Comparison of ENCODE assay signal across 8 cellular contexts in genomic region chr5:150448960-150449490, GRCh38. TPM values are rescaled to one million over a fixed set of nuclear protein-coding genes. Genes with fewer than 3 reads are reported as not detected.
A peak's percentile ranks its signal among the peaks of the same experiment; 100 is the strongest.
DNase-seq lines count a peak whose midpoint lies in the region; ATAC-seq and TF ChIP-seq lines count a peak whose summit lies in the region.

No MANE protein-coding gene starts in this region.

- peaks cover 37% of the 10 kb centered on the region for H3K79me2 ChIP-seq in GM23338 (replicated peaks; ENCODE audit: insufficient read depth)

- WGBS in neuronal stem cell (ENCODE audit: extremely low coverage in 2 of 2, insufficient read length in 2 of 2, insufficient replicate concordance in 1 of 2), 2 donors: no CpG with 5 or more reads among the region's 30 CpGs

- DNase-seq in GM23338 (ENCODE audit: low spot score) (no peak), SJSA1 (ENCODE audit: low read depth in 1 of 2, low spot score in 2 of 2) (no peak), neuronal stem cell (ENCODE audit: low spot score) (no peak), NCI-H187 treated with DMSO at 0.1 percent for 48 hours (lab: John Stamatoyannopoulos, UW) (no peak), NCI-H128 (lab: John Stamatoyannopoulos, UW; ENCODE audit: unreplicated experiment) (no peak), medulla oblongata (ENCODE audit: extremely low spot score) (no peak), iPS-NIHi11 (ENCODE audit: low spot score) (no peak)

- H3K4me1 ChIP-seq in GM23338 (ENCODE audit: insufficient read depth): peaks cover 15% of the 10 kb centered on the region; the same call in 1 of the 2 replicates
- peaks cover 10% of the 10 kb centered on the region for H3K4me1 ChIP-seq in SJSA1 (replicated peaks)
- H3K4me1 ChIP-seq in neuronal stem cell (ENCODE audit: control insufficient read depth in 2 of 2, insufficient read depth in 1 of 2, low read depth in 1 of 2, low read length in 2 of 2): peaks cover 6 to 10% of the 10 kb centered on the region in 2 donors

- H3K9me2 ChIP-seq in GM23338 (ENCODE audit: insufficient read depth): no peaks in the 10 kb centered on the region

- peak overlapping the region; percentile 99 for H3K4me3 Mint-ChIP-seq in GM23338

- peaks cover 3% of the 10 kb centered on the region; the same call in 2 of the 3 replicates for H3K9me3 Mint-ChIP-seq in GM23338

- H3K36me3 ChIP-seq in GM23338 (ENCODE audit: insufficient read depth) (peaks cover 47% of the 10 kb centered on the region), SJSA1 (peaks cover 55% of the 10 kb centered on the region), neuronal stem cell (replicated peaks in 1 of 2; ENCODE audit: control insufficient read depth in 2 of 2, insufficient read depth in 2 of 2, low read length in 2 of 2) (peaks cover 41 to 49% of the 10 kb centered on the region in 2 donors)

- H3K27me3 ChIP-seq in GM23338 (ENCODE audit: insufficient read depth) (no peaks in the 10 kb centered on the region), SJSA1 (replicated peaks) (no peaks in the 10 kb centered on the region), neuronal stem cell (ENCODE audit: control insufficient read depth in 3 of 3, insufficient read depth in 3 of 3, low read depth in 1 of 3, low read length in 3 of 3) (no peaks in the 10 kb centered on the region)

- H3K36me3 Mint-ChIP-seq in GM23338 (ENCODE audit: low read depth): peaks cover 57% of the 10 kb centered on the region

- H4K20me1 ChIP-seq in GM23338 (replicated peaks; ENCODE audit: insufficient read depth): peaks cover 42% of the 10 kb centered on the region

- H2AFZ ChIP-seq in GM23338 (no peak overlapping the region), neuronal stem cell (ENCODE audit: low read length) (peak overlapping the region; percentile 97)

- peaks cover 56% of the 10 kb centered on the region for H3F3A ChIP-seq in GM23338 (replicated peaks; ENCODE audit: low read depth)

- peak overlapping the region; percentile 99 for H3K4me2 ChIP-seq in GM23338
- H3K4me2 ChIP-seq in neuronal stem cell (ENCODE audit: insufficient read depth, low read length, poor library complexity, severe bottlenecking): peak overlapping the region; percentile 84

- H3K27me3 Mint-ChIP-seq in GM23338 (ENCODE audit: insufficient read depth, low read depth, poor library complexity): peaks cover 32% of the 10 kb centered on the region

- H3K4me3 ChIP-seq in GM23338: peak overlapping the region; percentile 100
- peak overlapping the region; percentile 71 for H3K4me3 ChIP-seq in SJSA1
- peak overlapping the region; percentile 91 to 92 for H3K4me3 ChIP-seq in neuronal stem cell (ENCODE audit: low read length in 2 of 2)

- no peak overlapping the region for H4K8ac ChIP-seq in neuronal stem cell (ENCODE audit: low read depth, low read length)

- peaks cover 29% of the 10 kb centered on the region for H3K4me1 Mint-ChIP-seq in GM23338

- H3K4ac ChIP-seq in neuronal stem cell (ENCODE audit: low read length): no peak overlapping the region

- H3K23ac ChIP-seq in neuronal stem cell (ENCODE audit: low read depth, low read length, poor library complexity): peak overlapping the region; percentile 90

- ATAC-seq in GM23338: peak; percentile 8
- peak; percentile 52 for ATAC-seq in esophagus mucosa

- peak overlapping the region; percentile 95 for H3K27ac ChIP-seq in GM23338 (ENCODE audit: low read depth)
- peak overlapping the region; percentile 98 for H3K27ac ChIP-seq in SJSA1
- H3K27ac ChIP-seq in neuronal stem cell (replicated peaks; ENCODE audit: low read length): peak overlapping the region; percentile 60

- H3K9me3 ChIP-seq in SJSA1 (replicated peaks): no peaks in the 10 kb centered on the region
- H3K9me3 ChIP-seq in neuronal stem cell (replicated peaks in 1 of 2; ENCODE audit: control insufficient read depth in 2 of 2, insufficient read depth in 1 of 2, low read depth in 1 of 2, low read length in 2 of 2): peaks cover 1 to 3% of the 10 kb centered on the region in 2 donors

- no peak overlapping the region for H2BK15ac ChIP-seq in neuronal stem cell (ENCODE audit: low read length)

- peak overlapping the region; percentile 76 for H2BK5ac ChIP-seq in neuronal stem cell (ENCODE audit: low read length)

- H2BK120ac ChIP-seq in neuronal stem cell (ENCODE audit: low read depth, low read length): no peak overlapping the region

- no peak overlapping the region for H2BK12ac ChIP-seq in neuronal stem cell (ENCODE audit: low read length)

- no peak overlapping the region for H4K91ac ChIP-seq in neuronal stem cell (ENCODE audit: low read depth, low read length, poor library complexity)

- H3K9ac ChIP-seq in neuronal stem cell (ENCODE audit: low read depth, low read length, poor library complexity): peak overlapping the region; percentile 85

- peak overlapping the region; percentile 99 for H3K27ac Mint-ChIP-seq in GM23338

- peak overlapping the region; percentile 94 for H3K18ac ChIP-seq in neuronal stem cell (ENCODE audit: low read length)

- peak overlapping the region; percentile 90 for H2AK5ac ChIP-seq in neuronal stem cell (ENCODE audit: low read depth, low read length)

- TF ChIP-seq CTCF in GM23338 (conservative IDR thresholded peaks at IDR 0.05; ENCODE audit: low read depth in 2 of 2): no peak

- H3K14ac ChIP-seq in neuronal stem cell (ENCODE audit: low read length): no peak overlapping the region

- peaks cover 9% of the 10 kb centered on the region for H3K79me1 ChIP-seq in neuronal stem cell (ENCODE audit: low read depth, low read length)

TF ChIP-seq in GM23338, 12 proteins besides CTCF, POLR2A, EP300 and RAD21:
- TF ChIP-seq EZH2 (IDR thresholded peaks at IDR 0.05; ENCODE audit: low read depth, unreplicated experiment): no peak
- TF ChIP-seq, protein P1, sequence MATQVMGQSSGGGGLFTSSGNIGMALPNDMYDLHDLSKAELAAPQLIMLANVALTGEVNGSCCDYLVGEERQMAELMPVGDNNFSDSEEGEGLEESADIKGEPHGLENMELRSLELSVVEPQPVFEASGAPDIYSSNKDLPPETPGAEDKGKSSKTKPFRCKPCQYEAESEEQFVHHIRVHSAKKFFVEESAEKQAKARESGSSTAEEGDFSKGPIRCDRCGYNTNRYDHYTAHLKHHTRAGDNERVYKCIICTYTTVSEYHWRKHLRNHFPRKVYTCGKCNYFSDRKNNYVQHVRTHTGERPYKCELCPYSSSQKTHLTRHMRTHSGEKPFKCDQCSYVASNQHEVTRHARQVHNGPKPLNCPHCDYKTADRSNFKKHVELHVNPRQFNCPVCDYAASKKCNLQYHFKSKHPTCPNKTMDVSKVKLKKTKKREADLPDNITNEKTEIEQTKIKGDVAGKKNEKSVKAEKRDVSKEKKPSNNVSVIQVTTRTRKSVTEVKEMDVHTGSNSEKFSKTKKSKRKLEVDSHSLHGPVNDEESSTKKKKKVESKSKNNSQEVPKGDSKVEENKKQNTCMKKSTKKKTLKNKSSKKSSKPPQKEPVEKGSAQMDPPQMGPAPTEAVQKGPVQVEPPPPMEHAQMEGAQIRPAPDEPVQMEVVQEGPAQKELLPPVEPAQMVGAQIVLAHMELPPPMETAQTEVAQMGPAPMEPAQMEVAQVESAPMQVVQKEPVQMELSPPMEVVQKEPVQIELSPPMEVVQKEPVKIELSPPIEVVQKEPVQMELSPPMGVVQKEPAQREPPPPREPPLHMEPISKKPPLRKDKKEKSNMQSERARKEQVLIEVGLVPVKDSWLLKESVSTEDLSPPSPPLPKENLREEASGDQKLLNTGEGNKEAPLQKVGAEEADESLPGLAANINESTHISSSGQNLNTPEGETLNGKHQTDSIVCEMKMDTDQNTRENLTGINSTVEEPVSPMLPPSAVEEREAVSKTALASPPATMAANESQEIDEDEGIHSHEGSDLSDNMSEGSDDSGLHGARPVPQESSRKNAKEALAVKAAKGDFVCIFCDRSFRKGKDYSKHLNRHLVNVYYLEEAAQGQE (IDR thresholded peaks at IDR 0.05; ENCODE audit: unreplicated experiment): peak; percentile 3
TF ChIP-seq in GM23338: peak in this region for 1.

RNA-seq across cellular contexts. Expression of gene RPS14, which starts 0.5 kb away (rescaled TPM):
- 1,443 and 1,506 TPM in 2 replicates for total RNA-seq in GM23338 (2014; rRNA removed; shearing (Covaris generic))
- polyA plus RNA-seq in GM23338 (2016; fragmentation: Nextera tagmentation; extraction: Ambion mirVana): 2,790 and 2,911 TPM in 2 replicates
- 2,445 and 3,427 TPM in 2 replicates for total RNA-seq in SJSA1 (2014; rRNA removed; shearing (Covaris generic))
- total RNA-seq in esophagus mucosa: 1,847 TPM
- 5,106 TPM for polyA plus RNA-seq in neuronal stem cell (2013, experiment 1 of 2)
- 5,095 TPM for polyA plus RNA-seq in neuronal stem cell (2013, experiment 2 of 2)

RNA-seq across cellular contexts. Expression of gene CD74, which starts 36.3 kb away (rescaled TPM):
- 49.8 and 54.8 TPM in 2 replicates for total RNA-seq in GM23338 (2014; rRNA removed; shearing (Covaris generic))
- 98.4 and 105 TPM in 2 replicates for polyA plus RNA-seq in GM23338 (2016; fragmentation: Nextera tagmentation; extraction: Ambion mirVana)
- not detected in 2 replicates for total RNA-seq in SJSA1 (2014; rRNA removed; shearing (Covaris generic))
- total RNA-seq in esophagus mucosa: 125 TPM
- 61.0 TPM for polyA plus RNA-seq in neuronal stem cell (2013, experiment 1 of 2)
- 61.3 TPM for polyA plus RNA-seq in neuronal stem cell (2013, experiment 2 of 2)

RNA-seq across cellular contexts. Expression of gene NDST1, which starts 58.9 kb away (rescaled TPM):
- 76.6 and 85.0 TPM in 2 replicates for total RNA-seq in GM23338 (2014; rRNA removed; shearing (Covaris generic))
- 7.3 and 8.5 TPM in 2 replicates for polyA plus RNA-seq in GM23338 (2016; fragmentation: Nextera tagmentation; extraction: Ambion mirVana)
- 65.0 and 87.8 TPM in 2 replicates for total RNA-seq in SJSA1 (2014; rRNA removed; shearing (Covaris generic))
- total RNA-seq in esophagus mucosa: 112 TPM
- polyA plus RNA-seq in neuronal stem cell (2013, experiment 1 of 2): 27.1 TPM
- 25.9 TPM for polyA plus RNA-seq in neuronal stem cell (2013, experiment 2 of 2)

Comparison
In these comparisons a context has a peak if more than half of its experiments do, and no peak if none do; other contexts are left out.
1. RNA of gene CD74, which starts 36.3 kb away (total RNA-seq): 125 TPM in esophagus mucosa (single experiment) and 49.8 to 54.8 TPM in GM23338; not detected in SJSA1; every median in the first group is over 10 times any median in the second.
2. Peak in every context shown above with its lines, with median percentiles within 50 percentile points of each other: H3K27ac ChIP-seq and H3K4me3 ChIP-seq.